22 cellular contexts compared by ENCODE assay signal in genomic region chr9:79980440-79980839, GRCh38.
"Had no signal": no experiment of that assay in that cellular context is flagged by ENCODE, and none has a peak within 500 bp of the region (broad histone marks: within the 10 kb centered on the region; RNA-seq: fewer than 3 reads in every experiment).

No MANE protein-coding gene starts in this region.

- H3K9me3 Mint-ChIP-seq: activated CD4-positive, alpha-beta memory T cell treated with anti-CD3 and anti-CD28 coated beads for 36 hours; activated CD4-positive, alpha-beta T cell treated with anti-CD3 and anti-CD28 coated beads, Interleukin-2, amount 10 ng/mL, durations not matched to agents 7 days and 5 days; activated naive CD4-positive, alpha-beta T cell treated with anti-CD3 and anti-CD28 coated beads, Interleukin-2, amount 50 U/mL, for 72 hours; activated T-cell treated with anti-CD3 and anti-CD28 coated beads, Interleukin-2, amount 50 U/mL, for 4 hours had no signal

- H3K4me3 Mint-ChIP-seq: activated CD4-positive, alpha-beta memory T cell treated with anti-CD3 and anti-CD28 coated beads for 36 hours; activated CD4-positive, alpha-beta T cell treated with anti-CD3 and anti-CD28 coated beads, Interleukin-2, amount 10 ng/mL, durations not matched to agents 7 days and 5 days; activated naive CD8-positive, alpha-beta T cell treated with anti-CD3 and anti-CD28 coated beads, Interleukin-2, amount 50 U/mL, for 24 hours; activated T-cell treated with anti-CD3 and anti-CD28 coated beads, Interleukin-2, amount 50 U/mL, for 4 hours had no signal

- H3K27ac Mint-ChIP-seq: activated CD4-positive, alpha-beta memory T cell treated with anti-CD3 and anti-CD28 coated beads for 36 hours; activated CD4-positive, alpha-beta T cell treated with anti-CD3 and anti-CD28 coated beads, Interleukin-2, amount 10 ng/mL, durations not matched to agents 7 days and 5 days; activated naive CD4-positive, alpha-beta T cell treated with anti-CD3 and anti-CD28 coated beads, Interleukin-2, amount 50 U/mL, for 72 hours; activated naive CD8-positive, alpha-beta T cell treated with anti-CD3 and anti-CD28 coated beads, Interleukin-2, amount 50 U/mL, for 24 hours had no signal

- H3K36me3 Mint-ChIP-seq: activated CD4-positive, alpha-beta memory T cell treated with anti-CD3 and anti-CD28 coated beads for 36 hours; activated naive CD4-positive, alpha-beta T cell treated with anti-CD3 and anti-CD28 coated beads, Interleukin-2, amount 50 U/mL, for 72 hours; brain had no signal

- H3K4me1 Mint-ChIP-seq: activated CD4-positive, alpha-beta T cell treated with anti-CD3 and anti-CD28 coated beads, Interleukin-2, amount 10 ng/mL, durations not matched to agents 7 days and 5 days; activated naive CD8-positive, alpha-beta T cell treated with anti-CD3 and anti-CD28 coated beads, Interleukin-2, amount 50 U/mL, for 24 hours had no signal

- DNase-seq: activated CD4-positive, alpha-beta memory T cell treated with anti-CD3 and anti-CD28 coated beads for 36 hours; activated CD4-positive, alpha-beta T cell treated with anti-CD3 and anti-CD28 coated beads, Interleukin-2, amount 10 ng/mL, durations not matched to agents 7 days and 5 days; activated CD4-positive, CD25-positive, alpha-beta regulatory T cell; activated CD8-positive, alpha-beta memory T cell treated with anti-CD3 and anti-CD28 coated beads for 24 hours; activated effector memory CD4-positive, alpha-beta T cell treated with anti-CD3 and anti-CD28 coated beads, Interleukin-2, amount 50 U/mL, for 16 hours; activated naive CD4-positive, alpha-beta T cell treated with Interleukin-2 at 50 U/mL for 16 hours; activated naive CD8-positive, alpha-beta T cell treated with anti-CD3 and anti-CD28 coated beads, Interleukin-2, amount 50 U/mL, for 24 hours; activated T-cell treated with anti-CD3 and anti-CD28 coated beads, Interleukin-2, amount 50 U/mL, for 4 hours; amniotic stem cell; NCI-H1105 treated with DMSO at 0.1 percent for 48 hours; NCI-H1436 treated with DMSO at 0.1 percent for 48 hours; NCI-H187; NCI-H2081; NCI-H226; NCI-H526 treated with DMSO at 0.1 percent for 48 hours; Peyer's patch; Right ventricle myocardium superior; SJCRH30; SK-N-SH; T-helper 1 cell had no signal
